In the genomic region with DNA sequence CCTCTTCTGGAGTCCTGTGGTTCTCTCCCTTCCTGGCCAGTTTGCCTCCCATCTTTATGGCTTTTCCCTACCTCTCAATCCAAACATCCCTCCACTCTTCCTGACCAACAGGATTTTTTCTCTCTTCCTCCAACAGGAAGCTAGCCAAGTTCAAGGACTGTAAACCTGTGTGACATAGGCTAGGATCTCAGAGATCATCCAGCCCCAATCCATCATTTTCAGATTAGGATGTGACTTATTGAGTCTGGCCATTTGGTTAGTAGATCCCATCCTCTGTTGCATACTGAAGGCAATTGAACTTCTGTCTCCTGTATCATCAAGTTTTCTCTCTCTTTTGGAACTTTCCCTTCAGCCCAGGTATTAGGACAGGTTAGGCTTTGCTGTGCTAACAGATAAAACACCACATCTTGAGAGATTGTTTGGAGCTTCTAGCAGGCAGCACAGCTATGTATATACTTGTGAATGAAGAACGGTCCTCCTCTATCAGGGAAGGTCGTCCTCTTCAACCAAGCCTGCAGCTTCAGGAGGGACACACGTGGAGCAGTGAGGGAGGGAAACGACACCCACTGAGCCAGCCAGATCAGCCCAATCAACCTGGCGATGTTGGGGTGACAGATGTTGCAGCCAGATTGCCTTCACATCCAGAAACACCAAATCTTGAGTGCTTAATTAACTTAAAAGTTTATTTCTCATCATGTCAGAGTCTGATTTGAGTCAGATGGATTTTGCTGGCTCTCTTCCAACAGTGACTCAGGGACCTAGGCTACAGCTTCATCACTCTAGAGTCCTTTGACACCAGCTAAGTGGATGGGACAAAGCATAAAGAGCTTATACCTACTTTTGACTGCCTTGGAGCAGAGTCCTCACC, we compare ENCODE assay signal across 12 cellular contexts.
DNase-seq lines count a peak whose midpoint lies in the region; ATAC-seq and TF ChIP-seq lines count a peak whose summit lies in the region.
"Had no signal": no experiment of that assay in that cellular context is flagged by ENCODE, and none has a peak within 500 bp of the region (broad histone marks: within the 10 kb centered on the region; RNA-seq: fewer than 3 reads in every experiment).

No MANE protein-coding gene starts in this region.

- H3K9me3 ChIP-seq in GM23248 (ENCODE audit: low read depth): no peaks in the 10 kb centered on the region
- no peaks in the 10 kb centered on the region for H3K9me3 ChIP-seq in RWPE2 (ENCODE audit: severe bottlenecking)
- no peaks in the 10 kb centered on the region for H3K9me3 ChIP-seq in upper lobe of left lung

- intact Hi-C loops in CD14-positive monocyte (cut with micrococcal nuclease): no loop called here

- H3K27ac Mint-ChIP-seq in CD14-positive monocyte: no peak overlapping the region

- H3K4me1 ChIP-seq in GM23248 (ENCODE audit: insufficient read depth) (peaks cover 34% of the 10 kb centered on the region), RWPE2 (ENCODE audit: insufficient read depth, poor library complexity, severe bottlenecking) (peaks cover 37% of the 10 kb centered on the region), upper lobe of left lung (peaks cover 6 to 22% (median 8%) of the 10 kb centered on the region in 4 donors)

- peaks cover 0 to 4% (median 0%) of the 10 kb centered on the region in 7 donors for H3K9me3 Mint-ChIP-seq in CD14-positive monocyte

- H3K27ac ChIP-seq in GM23248 (no peak overlapping the region), RWPE2 (ENCODE audit: poor library complexity, severe bottlenecking) (peak overlapping the region; percentile 34), upper lobe of left lung (no peak overlapping the region)

- ATAC-seq in RWPE2 (ENCODE audit: low read depth) (no peak), upper lobe of left lung (ENCODE audit: low FRiP score in 2 of 2) (no peak)

- H3K9me2 ChIP-seq in GM23248 (ENCODE audit: insufficient read depth): no peaks in the 10 kb centered on the region

- no peaks in the 10 kb centered on the region for H3K27me3 ChIP-seq in GM23248 (replicated peaks; ENCODE audit: insufficient read depth)
- H3K27me3 ChIP-seq in RWPE2 (ENCODE audit: insufficient read depth, poor library complexity, severe bottlenecking): no peaks in the 10 kb centered on the region
- no peaks in the 10 kb centered on the region for H3K27me3 ChIP-seq in upper lobe of left lung

- CTCF ChIA-PET in GM10248 (lab: Yijun Ruan, JAX): interaction anchor here (0.8 to 1.4 kb wide), 2 partner anchors 12 to 14 kb away, joined by 3 read pairs; no protein-coding TSS in a partner anchor

- WGBS in GM23248 (ENCODE audit: low coverage in 1 of 2, low lambda C conversion rate in 2 of 2, missing lambda C conversion rate in 2 of 2), 2 experiments: 73 to 80% methylated on average over 5 of the region's 5 CpGs
- WGBS in upper lobe of left lung, 2 donors: 85 to 86% methylated on average over 5 of the region's 5 CpGs

- H3K79me2 ChIP-seq in GM23248 (ENCODE audit: insufficient read depth): no peaks in the 10 kb centered on the region

- TF ChIP-seq EP300 in upper lobe of left lung (IDR thresholded peaks at IDR 0.05): no peak

- no peak overlapping the region for H3K4me2 ChIP-seq in GM23248 (ENCODE audit: unreplicated experiment)

- no peaks in the 10 kb centered on the region for H4K20me1 ChIP-seq in GM23248 (ENCODE audit: insufficient read depth)

- peaks cover 6% of the 10 kb centered on the region for H3K4me1 Mint-ChIP-seq in CD14-positive monocyte

- DNase-seq in COLO668 (lab: John Stamatoyannopoulos, UW; ENCODE audit: unreplicated experiment) (peak; percentile 2), GM23248 (peak; percentile 37), RWPE2 (ENCODE audit: low spot score) (no peak), fibroblast of peridontal ligament (ENCODE audit: extremely low read depth) (peak; percentile 38), GM10248 (ENCODE audit: extremely low spot score) (no peak), CD14-positive monocyte (ENCODE audit: low spot score) (no peak), upper lobe of left lung (no peak), hepatic stellate cell (ENCODE audit: low spot score) (no peak)
- DNase-seq: cerebellar nuclear complex, H7, mesenchymal stem cell, Right ventricle myocardium superior had no signal

- H3K4me3 ChIP-seq in GM23248: no peak overlapping the region
- no peak overlapping the region for H3K4me3 ChIP-seq in RWPE2 (ENCODE audit: severe bottlenecking)
- no peak overlapping the region for H3K4me3 ChIP-seq in upper lobe of left lung

- POLR2A ChIA-PET in GM10248 (lab: Yijun Ruan, JAX): no interaction called here

- in situ Hi-C loops in GM23248 (cut with MboI): no loop called here

- peaks cover 14% of the 10 kb centered on the region; the same call in 1 of the 2 replicates for H3F3A ChIP-seq in GM23248 (ENCODE audit: insufficient read depth)

- TF ChIP-seq POLR2A in upper lobe of left lung (IDR thresholded peaks at IDR 0.05): no peak

- no peak for TF ChIP-seq CTCF in RWPE2 (IDR thresholded peaks at IDR 0.05; ENCODE audit: poor library complexity, severe bottlenecking)
- TF ChIP-seq CTCF in GM10248 (IDR thresholded peaks at IDR 0.05; ENCODE audit: control extremely low read depth, extremely low read depth, low read depth, missing control alignments): no peak
- TF ChIP-seq CTCF in CD14-positive monocyte (IDR thresholded peaks at IDR 0.05): no peak
- no peak for TF ChIP-seq CTCF in upper lobe of left lung (IDR thresholded peaks at IDR 0.05)

- H3K4me3 Mint-ChIP-seq in CD14-positive monocyte: no peak overlapping the region

- no peaks in the 10 kb centered on the region for H3K36me3 Mint-ChIP-seq in CD14-positive monocyte

- no peak overlapping the region for H2AFZ ChIP-seq in GM23248

- H3K36me3 ChIP-seq in GM23248 (ENCODE audit: low read depth) (no peaks in the 10 kb centered on the region), RWPE2 (ENCODE audit: low read depth) (no peaks in the 10 kb centered on the region), upper lobe of left lung (no peaks in the 10 kb centered on the region)

- H3K27me3 Mint-ChIP-seq in CD14-positive monocyte (ENCODE audit: low read depth in 3 of 3): no peaks in the 10 kb centered on the region

- H3K9ac ChIP-seq in GM23248: no peak overlapping the region

Comparison
In these comparisons a context has a peak if more than half of its experiments do, and no peak if none do; other contexts are left out.
1. DNase-seq: peak in COLO668 (single experiment), GM23248 (single experiment) and fibroblast of peridontal ligament (single experiment); none in RWPE2 (single experiment), GM10248 (single experiment), CD14-positive monocyte (single experiment), upper lobe of left lung (0 of 2) and hepatic stellate cell (single experiment).